In genomic region chr1:72224506-72224905, GRCh38 we compare ENCODE assay signal across 27 cellular contexts.
"Had no signal": no experiment of that assay in that cellular context is flagged by ENCODE, and none has a peak within 500 bp of the region (broad histone marks: within the 10 kb centered on the region; RNA-seq: fewer than 3 reads in every experiment).

No MANE protein-coding gene starts in this region.

- ATAC-seq: stimulated activated effector memory CD8-positive, alpha-beta T cell treated with anti-CD3 and anti-CD28 coated beads, Interleukin-12 subunit alpha, Interleukin-12 subunit beta, amount 100 ng/mL, for 72 hours; stimulated activated memory B cell treated with anti-CD40 and anti-IgM and Interleukin-4, amounts not matched to agents 10 μg/mL and 1 μg/mL and 100 μg/mL, for 72 hours; stimulated activated naive B cell treated with anti-CD40 and anti-IgM and Interleukin-4, amounts not matched to agents 10 μg/mL and 1 μg/mL and 100 μg/mL, for 72 hours; stimulated activated naive CD8-positive, alpha-beta T cell treated with anti-CD3 and anti-CD28 coated beads, Interleukin-15, amount 100 ng/mL, for 72 hours; stimulated activated naive CD8-positive, alpha-beta T cell treated with anti-CD3 and anti-CD28 coated beads, Interleukin-15, Interleukin-2, amounts not matched to agents 100 U/mL and 50 U/mL, for 24 hours; upper lobe of right lung had no signal

- FAIRE-seq: urothelium cell line had no signal

- H3K9me3 ChIP-seq: stomach, suprapubic skin, testis, thoracic aorta, thyroid gland, tibial artery, tibial nerve, transverse colon, upper lobe of left lung, upper lobe of right lung, uterus, vagina had no signal

- DNase-seq: stimulated activated CD4-positive, alpha-beta T cell treated with anti-CD3 and anti-CD28 coated beads, Interleukin-2, amount 100 ng/mL, for 48 hours; stimulated activated CD4-positive, alpha-beta T cell treated with anti-CD3 and anti-CD28 coated beads, Interleukin-4, amount 100 ng/mL, for 1 hour; stimulated activated CD4-positive, alpha-beta T cell treated with anti-CD3 and anti-CD28 coated beads, Interleukin-4, amount 100 ng/mL, for 24 hours; stimulated activated CD4-positive, alpha-beta T cell treated with anti-CD3 and anti-CD28 coated beads, Interleukin-4, amount 100 ng/mL, for 4 hours; stimulated activated CD8-positive, alpha-beta memory T cell treated with anti-CD3 and anti-CD28 coated beads, Interleukin-4, amount 100 ng/mL, for 48 hours; stimulated activated naive B cell treated with anti-CD40 and anti-IgM and Interleukin-4, amounts not matched to agents 10 μg/mL and 1 μg/mL and 100 μg/mL, for 72 hours; stimulated activated naive CD4-positive, alpha-beta T cell; stimulated activated naive CD4-positive, alpha-beta T cell treated with Interleukin-2 at 50 U/mL for 16 hours; stimulated activated naive CD8-positive, alpha-beta T cell treated with anti-CD3 and anti-CD28 coated beads, Interleukin-15, amount 100 ng/mL, for 72 hours; stimulated activated naive CD8-positive, alpha-beta T cell treated with anti-CD3 and anti-CD28 coated beads, Interleukin-15, Interleukin-2, amounts not matched to agents 100 U/mL and 50 U/mL, for 24 hours; stomach; substantia nigra; testis; thyroid gland; tibial artery; transverse colon; trophoblast cell; upper lobe of left lung; upper lobe of right lung; uterus had no signal

- H3K27ac ChIP-seq: stomach, suprapubic skin, testis, thoracic aorta, thyroid gland, tibial artery, tibial nerve, transverse colon, upper lobe of left lung, upper lobe of right lung, uterus, vagina had no signal

- H3K36me3 ChIP-seq: stomach, suprapubic skin, thoracic aorta, thyroid gland, tibial artery, tibial nerve, transverse colon, upper lobe of left lung, upper lobe of right lung, uterus, vagina had no signal

- H3K4me1 ChIP-seq: suprapubic skin, testis, thyroid gland, transverse colon, upper lobe of left lung, upper lobe of right lung, uterus, vagina had no signal

- H3K27me3 ChIP-seq: stomach, suprapubic skin, testis, thyroid gland, tibial artery, tibial nerve, transverse colon, upper lobe of left lung, upper lobe of right lung, uterus, vagina had no signal

- H3K4me3 ChIP-seq: stomach, suprapubic skin, testis, thoracic aorta, thyroid gland, tibial artery, tibial nerve, transverse colon, upper lobe of left lung, upper lobe of right lung, uterus, vagina had no signal
